ENCODE assay signal across 8 cellular contexts in the genomic region with DNA sequence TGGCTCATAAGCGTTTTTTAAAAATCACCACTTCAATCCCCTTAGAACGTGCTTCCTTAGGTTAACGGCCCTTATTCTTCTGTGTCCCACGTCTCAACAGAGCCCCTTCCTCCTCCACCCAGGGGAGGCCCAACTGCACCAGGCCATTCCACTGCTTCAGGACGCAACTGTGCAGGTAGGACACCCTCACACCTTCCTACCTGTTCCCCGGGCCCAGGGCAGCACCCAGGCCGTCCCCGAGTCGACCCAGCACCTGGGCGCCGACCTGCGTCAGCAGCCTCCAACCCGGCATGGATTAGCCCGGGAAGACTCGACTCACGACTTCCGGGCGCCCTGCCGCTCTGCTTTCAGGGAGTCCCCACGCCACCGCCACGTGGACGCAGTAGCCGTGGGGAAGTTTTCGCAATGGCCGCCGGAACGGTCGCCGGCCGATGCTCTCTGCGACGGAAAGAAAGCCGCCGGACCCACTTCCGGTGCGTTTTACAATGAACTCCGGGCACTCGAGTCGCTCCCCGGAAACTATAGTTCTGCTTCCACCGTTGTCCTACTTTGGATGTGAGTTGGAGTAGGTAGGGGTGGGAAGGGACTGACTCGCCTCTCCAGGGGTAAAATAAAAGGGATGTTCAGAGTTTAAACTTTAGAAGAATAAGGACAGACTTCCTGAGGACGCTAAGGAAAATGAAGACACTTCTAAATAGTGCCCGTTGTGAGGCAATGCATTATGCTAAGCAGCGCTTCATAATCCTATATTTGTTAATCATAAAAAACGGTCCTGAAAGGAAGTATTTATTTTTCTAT.
DNase-seq lines count a peak whose midpoint lies in the region; ATAC-seq and TF ChIP-seq lines count a peak whose summit lies in the region.

MRPL3 (minus strand) TSS at position 442 of the 798 bp plus-strand sequence; CDS start at position 292, 150 bp downstream.

- H3K27ac ChIP-seq in caudate nucleus (ENCODE audit: low read depth, low read length): peak within 1 kb of the TSS; percentile 31

- peak within 1 kb of the TSS; percentile 94 for H3K4me3 ChIP-seq in AG09309 (ENCODE audit: control insufficient read depth, low read depth, low read length)

- DNase-seq in AG09309 (ENCODE audit: low read depth): peak; percentile 47
- peak; percentile 78 for DNase-seq in NCI-H226
- peak; percentile 63 to 79 (median 69) for DNase-seq in activated CD4-positive, CD25-positive, alpha-beta regulatory T cell (lab: John Stamatoyannopoulos, UW)
- DNase-seq in caudate nucleus (lab: John Stamatoyannopoulos, UW): peak in 60 of 61 donors; percentile 10 to 89 (median 73)
- DNase-seq in inferior parietal cortex (ENCODE audit: extremely low spot score): peak; percentile 92
- peak; percentile 60 for DNase-seq in smooth muscle cell of the brain vasculature (ENCODE audit: low read depth, low spot score)

- ATAC-seq in GM19023 (IDR thresholded peaks at IDR 0.05; ENCODE audit: unreplicated experiment) (peak; percentile 98), HG03196 (IDR thresholded peaks at IDR 0.05; ENCODE audit: unreplicated experiment) (peak; percentile 93)

- TF ChIP-seq CTCF in AG09309 (IDR thresholded peaks at IDR 0.05; ENCODE audit: control insufficient read depth, insufficient read depth, low read depth, low read length, missing control alignments): no peak

Comparison
In these comparisons a context has a peak if more than half of its experiments do, and no peak if none do; other contexts are left out.
1. Peak in every context shown above with its lines: DNase-seq, ATAC-seq, H3K4me3 ChIP-seq and H3K27ac ChIP-seq.